In genomic region chr3:197417451-197417850, GRCh38 we compare ENCODE assay signal across 23 cellular contexts.
DNase-seq lines count a peak whose midpoint lies in the region; ATAC-seq, FAIRE-seq and TF ChIP-seq lines count a peak whose summit lies in the region.
"Had no signal": no experiment of that assay in that cellular context is flagged by ENCODE, and none has a peak within 500 bp of the region (broad histone marks: within the 10 kb centered on the region; RNA-seq: fewer than 3 reads in every experiment).

No MANE protein-coding gene starts in this region.

- ATAC-seq in SK-N-SH treated with all-trans-retinoic acid at 6 μM for 48 hours: no peak
- ATAC-seq: gastroesophageal sphincter; stimulated activated memory B cell treated with anti-CD40 and anti-IgM and Interleukin-4, amounts not matched to agents 10 μg/mL and 1 μg/mL and 100 μg/mL, for 72 hours had no signal

- peak; percentile 88 for FAIRE-seq in H54 (lab: Jason Lieb, UNC)
- FAIRE-seq: HTR-8/SVneo had no signal

- H3K9me3 ChIP-seq in esophagus squamous epithelium: no peaks in the 10 kb centered on the region
- H3K9me3 ChIP-seq: Caco-2, colonic mucosa, gastroesophageal sphincter, neutrophil had no signal

- peaks cover 6 to 38% (median 8%) of the 10 kb centered on the region in 3 donors for H3K4me1 ChIP-seq in esophagus squamous epithelium
- H3K4me1 ChIP-seq: colonic mucosa had no signal

- H3K27ac ChIP-seq in esophagus squamous epithelium: peak overlapping the region; percentile 11 to 39 (median 26)
- H3K27ac ChIP-seq: colonic mucosa, gastroesophageal sphincter, neutrophil had no signal

- TF ChIP-seq POLR2A in H54 (IDR thresholded peaks at IDR 0.05; ENCODE audit: low read depth, low read length): no peak
- no peak for TF ChIP-seq POLR2A in esophagus squamous epithelium (IDR thresholded peaks at IDR 0.05)
- no peak for TF ChIP-seq POLR2A in erythroblast (IDR thresholded peaks at IDR 0.05; ENCODE audit: low read length)

- H3K36me3 ChIP-seq in esophagus squamous epithelium: no peaks in the 10 kb centered on the region
- H3K36me3 ChIP-seq: colonic mucosa, gastroesophageal sphincter, neutrophil had no signal

- TF ChIP-seq CTCF in esophagus squamous epithelium (IDR thresholded peaks at IDR 0.05): no peak

- H3K27me3 ChIP-seq in esophagus squamous epithelium: no peaks in the 10 kb centered on the region
- H3K27me3 ChIP-seq: colonic mucosa, gastroesophageal sphincter had no signal

- H3K4me3 ChIP-seq in esophagus squamous epithelium: no peak overlapping the region
- H3K4me3 ChIP-seq: colonic mucosa, gastroesophageal sphincter had no signal

- no peak for DNase-seq in H54 (ENCODE audit: insufficient read length, low spot score)
- peak; percentile 81 for DNase-seq in amniotic epithelial cell (ENCODE audit: low read depth)
- no peak for DNase-seq in esophagus squamous epithelium (lab: John Stamatoyannopoulos, UW)
- DNase-seq in pulmonary artery endothelial cell (ENCODE audit: low read depth, low spot score): peak; percentile 4
- no peak for DNase-seq in NCI-H146 treated with DMSO at 0.1 percent for 48 hours (lab: John Stamatoyannopoulos, UW; ENCODE audit: unreplicated experiment)
- no peak for DNase-seq in erythroblast (lab: John Stamatoyannopoulos, UW)
- no peak for DNase-seq in COLO668 (lab: John Stamatoyannopoulos, UW; ENCODE audit: unreplicated experiment)
- DNase-seq: activated CD4-positive, alpha-beta T cell treated with anti-CD3 and anti-CD28 coated beads, Interleukin-2, amount 50 U/mL, for 4 hours; activated naive CD4-positive, alpha-beta T cell; activated T-cell treated with anti-CD3 and anti-CD28 coated beads for 4 hours; anterior cingulate cortex; Caco-2; colonic mucosa; NCI-H1417; NCI-H524 treated with DMSO at 0.1 percent for 48 hours; SHP77 treated with DMSO at 0.1 percent for 48 hours; T-helper 1 cell; trophoblast cell had no signal

- intact Hi-C loops in esophagus squamous epithelium (cut with DNase I): no loop called here

- WGBS in esophagus squamous epithelium, 2 donors: 20 to 43% methylated on average over 6 of the region's 6 CpGs

TF ChIP-seq in SK-N-SH treated with all-trans-retinoic acid at 6 μM for 48 hours, 23 proteins besides CTCF, POLR2A, EP300 and RAD21:
- TF ChIP-seq ARNTL (CRISPR knock-in tag; IDR thresholded peaks at IDR 0.05; ENCODE audit: borderline replicate concordance, low read depth): no peak
TF ChIP-seq in SK-N-SH treated with all-trans-retinoic acid at 6 μM for 48 hours: peak in this region for 0.

Comparison
In these comparisons a context has a peak if more than half of its experiments do, and no peak if none do; other contexts are left out.
1. DNase-seq: peak in amniotic epithelial cell (single experiment) and pulmonary artery endothelial cell (single experiment); none in H54 (single experiment), esophagus squamous epithelium (single experiment), NCI-H146 treated with DMSO at 0.1 percent for 48 hours (single experiment), erythroblast (0 of 2) and COLO668 (single experiment).